Comparison of ENCODE assay signal across 23 cellular contexts in genomic region chr11:71440021-71440755, GRCh38.
"Had no signal": no experiment of that assay in that cellular context is flagged by ENCODE, and none has a peak within 500 bp of the region (broad histone marks: within the 10 kb centered on the region; RNA-seq: fewer than 3 reads in every experiment).

No MANE protein-coding gene starts in this region.

- H3K4me3 ChIP-seq: dorsolateral prefrontal cortex, hepatocyte, left ventricle myocardium inferior, lower lobe of right lung, neural progenitor cell, psoas muscle, right lobe of liver, thoracic aorta, transverse colon had no signal

- H3K9me3 Mint-ChIP-seq: natural killer cell treated with Interleukin-12 subunit alpha and Interleukin-12 subunit beta and Interleukin-15 and Interleukin-18, amount 100 ng/mL, for 72 hours; neural progenitor cell; stimulated activated naive B cell treated with anti-CD40 and anti-IgM and Interleukin-4, amounts not matched to agents 10 μg/mL and 1 μg/mL and 100 μg/mL, for 72 hours; stimulated activated naive CD8-positive, alpha-beta T cell treated with anti-CD3 and anti-CD28 coated beads, Interleukin-15, amount 100 ng/mL, for 72 hours had no signal

- H3K79me2 ChIP-seq: parathyroid adenoma had no signal

- DNase-seq: cortex of kidney; effector CD8-positive, alpha-beta T cell; foreskin melanocyte; kidney; left cardiac atrium; left ventricle myocardium inferior; lower lobe of right lung; mesenchymal stem cell; midbrain; occipital lobe; psoas muscle; retina; stimulated activated CD4-positive, alpha-beta T cell treated with anti-CD3 and anti-CD28 coated beads, Interleukin-4, amount 100 ng/mL, for 24 hours; stimulated activated naive B cell treated with anti-CD40 and anti-IgM and Interleukin-4, amounts not matched to agents 10 μg/mL and 1 μg/mL and 100 μg/mL, for 72 hours; stimulated activated naive CD8-positive, alpha-beta T cell treated with anti-CD3 and anti-CD28 coated beads, Interleukin-15, amount 100 ng/mL, for 72 hours; transverse colon had no signal

- H3K4me1 ChIP-seq: left ventricle myocardium inferior, lower lobe of right lung, neural progenitor cell, parathyroid adenoma, psoas muscle, transverse colon had no signal

- H3K27ac ChIP-seq: hepatocyte, left ventricle myocardium inferior, lower lobe of right lung, neural progenitor cell, parathyroid adenoma, psoas muscle, right lobe of liver, thoracic aorta, transverse colon had no signal

- H3K9ac ChIP-seq: neural progenitor cell, parathyroid adenoma had no signal

- H3K27ac Mint-ChIP-seq: natural killer cell treated with Interleukin-12 subunit alpha and Interleukin-12 subunit beta and Interleukin-15 and Interleukin-18, amount 100 ng/mL, for 72 hours; neural progenitor cell; stimulated activated naive B cell treated with anti-CD40 and anti-IgM and Interleukin-4, amounts not matched to agents 10 μg/mL and 1 μg/mL and 100 μg/mL, for 72 hours had no signal

- H3K4me2 ChIP-seq: hepatocyte, neural progenitor cell had no signal

- ATAC-seq: left cardiac atrium; lower lobe of right lung; natural killer cell treated with Interleukin-12 subunit alpha and Interleukin-12 subunit beta and Interleukin-15 and Interleukin-18, amount 100 ng/mL, for 72 hours; psoas muscle; right lobe of liver; stimulated activated naive B cell treated with anti-CD40 and anti-IgM and Interleukin-4, amounts not matched to agents 10 μg/mL and 1 μg/mL and 100 μg/mL, for 72 hours; stimulated activated naive CD8-positive, alpha-beta T cell treated with anti-CD3 and anti-CD28 coated beads, Interleukin-15, amount 100 ng/mL, for 72 hours had no signal

- H3K36me3 Mint-ChIP-seq: natural killer cell treated with Interleukin-12 subunit alpha and Interleukin-12 subunit beta and Interleukin-15 and Interleukin-18, amount 100 ng/mL, for 72 hours had no signal

- H3K27me3 Mint-ChIP-seq: natural killer cell treated with Interleukin-12 subunit alpha and Interleukin-12 subunit beta and Interleukin-15 and Interleukin-18, amount 100 ng/mL, for 72 hours; stimulated activated naive B cell treated with anti-CD40 and anti-IgM and Interleukin-4, amounts not matched to agents 10 μg/mL and 1 μg/mL and 100 μg/mL, for 72 hours; stimulated activated naive CD8-positive, alpha-beta T cell treated with anti-CD3 and anti-CD28 coated beads, Interleukin-15, amount 100 ng/mL, for 72 hours had no signal

- H3K4me3 Mint-ChIP-seq: natural killer cell treated with Interleukin-12 subunit alpha and Interleukin-12 subunit beta and Interleukin-15 and Interleukin-18, amount 100 ng/mL, for 72 hours; neural progenitor cell; stimulated activated naive B cell treated with anti-CD40 and anti-IgM and Interleukin-4, amounts not matched to agents 10 μg/mL and 1 μg/mL and 100 μg/mL, for 72 hours; stimulated activated naive CD8-positive, alpha-beta T cell treated with anti-CD3 and anti-CD28 coated beads, Interleukin-15, amount 100 ng/mL, for 72 hours had no signal

- H3K36me3 ChIP-seq: neural progenitor cell had no signal

- H2AFZ ChIP-seq: hepatocyte, neural progenitor cell, parathyroid adenoma had no signal

- H3K9me3 ChIP-seq: left ventricle myocardium inferior, lower lobe of right lung, psoas muscle, right lobe of liver, thoracic aorta, transverse colon had no signal

- FAIRE-seq: kidney had no signal

- H3K27me3 ChIP-seq: dorsolateral prefrontal cortex, hepatocyte, neural progenitor cell, right lobe of liver, transverse colon had no signal

- H3K4me1 Mint-ChIP-seq: neural progenitor cell; stimulated activated naive CD8-positive, alpha-beta T cell treated with anti-CD3 and anti-CD28 coated beads, Interleukin-15, amount 100 ng/mL, for 72 hours had no signal
